Comparison of ENCODE assay signal across 8 cellular contexts in the genomic region with DNA sequence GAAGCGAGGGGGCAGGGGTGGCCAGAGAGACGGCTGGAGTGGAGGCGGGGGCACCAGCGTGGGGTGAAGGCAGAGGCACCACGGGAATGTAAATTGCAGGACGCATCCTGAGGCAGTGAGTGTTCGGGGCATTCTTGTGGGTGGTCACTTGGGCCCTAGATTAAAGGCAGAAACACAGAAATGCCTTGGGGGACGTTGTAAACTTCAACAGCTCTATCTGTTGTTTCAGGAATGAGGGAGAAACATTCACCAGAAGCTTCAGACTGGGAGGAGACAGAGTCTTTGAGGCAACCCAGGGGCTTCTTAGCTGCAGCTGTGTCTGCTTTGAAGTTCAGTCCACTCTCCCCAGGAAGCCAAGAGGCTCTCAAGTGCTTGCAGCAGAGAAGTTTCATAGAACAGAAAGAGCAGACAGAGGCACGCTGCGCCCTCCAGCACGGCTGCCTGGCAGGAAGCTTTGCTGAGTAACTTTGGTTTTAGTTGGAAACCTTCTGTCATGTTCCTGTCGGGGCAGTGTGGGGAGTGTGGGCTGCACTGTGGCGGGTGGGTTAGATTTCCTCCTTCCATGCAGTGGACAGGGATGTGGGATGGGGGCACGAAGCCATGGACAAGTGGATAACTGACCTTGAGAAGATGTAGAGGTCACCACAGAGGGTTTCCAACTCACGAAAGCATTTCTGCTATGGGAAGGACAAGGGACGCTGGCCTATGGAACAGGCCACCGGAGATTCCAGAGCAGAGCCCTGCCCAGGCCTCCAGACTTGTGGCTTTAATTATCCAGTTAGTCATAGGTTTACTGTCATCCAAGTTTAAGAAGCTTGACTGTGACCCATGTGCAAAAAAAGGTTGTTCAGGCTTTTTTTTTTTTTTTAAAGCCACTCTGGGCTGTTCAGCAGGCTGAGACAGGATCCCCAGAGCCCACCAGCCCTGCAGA.
DNase-seq lines count a peak whose midpoint lies in the region; ATAC-seq, FAIRE-seq and TF ChIP-seq lines count a peak whose summit lies in the region.

No MANE protein-coding gene starts in this region.

- H3K4me3 Mint-ChIP-seq in activated B cell treated with CpG ODN at 0.5 μM for 24 hours = peak overlapping the region; percentile 63

- TF ChIP-seq CTCF in activated B cell treated with CpG ODN at 0.5 μM for 24 hours (IDR thresholded peaks at IDR 0.05) (no peak), bronchial epithelial cell (IDR thresholded peaks at IDR 0.05; ENCODE audit: insufficient read depth, low read length, severe bottlenecking) (no peak), HepG2 (CRISPR knock-in tag; IDR thresholded peaks at IDR 0.05) (no peak; the same call in 1 of the 2 replicates)

- CTCF ChIA-PET in activated B cell treated with CpG ODN at 0.5 μM for 24 hours (lab: Charles Lee) = interaction anchor here (0.8 to 6.7 kb wide), 9 partner anchors 24 to 147 kb away, joined by 3 to 90 read pairs (median 4); a partner anchor contains a TSS
- CTCF ChIA-PET in HepG2 (lab: Yijun Ruan, JAX; ENCODE audit: low intra/inter-chr PET ratio, low total read pairs) = no interaction called here

- no peak for TF ChIP-seq POLR2A in HepG2 (IDR thresholded peaks at IDR 0.05; ENCODE audit: insufficient read depth in 1 of 2, low read depth in 2 of 2, low read length in 2 of 2)

- intact Hi-C loops in activated B cell treated with CpG ODN at 0.5 μM for 24 hours (cut with micrococcal nuclease) = loop anchor here (1.0 kb wide), 1 partner anchor 7 kb away; no protein-coding TSS in a partner anchor
- intact Hi-C loops in HepG2 (cut with micrococcal nuclease; ENCODE audit: unreplicated experiment) = loop anchor here (5.0 to 10.0 kb wide), 4 partner anchors 33 to 107 kb away; no protein-coding TSS in a partner anchor

- TF ChIP-seq EP300 in HepG2 (IDR thresholded peaks at IDR 0.05; ENCODE audit: low read depth in 2 of 2, low read length in 2 of 2) (no peak), HepG2 (CRISPR knock-in tag; IDR thresholded peaks at IDR 0.05; ENCODE audit: borderline replicate concordance) (no peak)

- no peaks in the 10 kb centered on the region for H3K36me3 ChIP-seq in bronchial epithelial cell (ENCODE audit: control insufficient read depth, insufficient read depth, low read length)
- no peaks in the 10 kb centered on the region for H3K36me3 ChIP-seq in HepG2 (replicated peaks in 1 of 2; ENCODE audit: control insufficient read depth in 1 of 2, insufficient read depth in 2 of 2, low read length in 2 of 2)

- 47% methylated on average over 17 of the region's 17 CpGs for WGBS in HepG2 (ENCODE audit: low lambda C conversion rate)

- H3K36me3 Mint-ChIP-seq in activated B cell treated with CpG ODN at 0.5 μM for 24 hours (ENCODE audit: low read depth) = peaks cover 6% of the 10 kb centered on the region

- H3K27me3 ChIP-seq in bronchial epithelial cell (ENCODE audit: control insufficient read depth, insufficient read depth, low read length) (no peaks in the 10 kb centered on the region), HepG2 (ENCODE audit: control insufficient read depth in 1 of 2, insufficient read depth in 2 of 2, low read length in 2 of 2) (no peaks in the 10 kb centered on the region)

- H3K9me3 Mint-ChIP-seq in activated B cell treated with CpG ODN at 0.5 μM for 24 hours = no peaks in the 10 kb centered on the region

- H3K4me3 ChIP-seq in bronchial epithelial cell (ENCODE audit: low read depth, low read length) = no peak overlapping the region
- peak overlapping the region; percentile 56 to 63 (median 58) for H3K4me3 ChIP-seq in HepG2 (replicated peaks in 1 of 3; ENCODE audit: insufficient read depth in 1 of 3, low read depth in 2 of 3, low read length in 3 of 3)

- BruUV-seq in HepG2 (replicated peaks; lab: Mats Ljungman, UMichigan) = no TSS peak

- H3K9ac ChIP-seq in HepG2 (ENCODE audit: insufficient read depth, low read depth, low read length) = peak overlapping the region; percentile 76

- H3K27ac ChIP-seq in HepG2 (ENCODE audit: extremely low read length, insufficient read depth, low read length) = peak overlapping the region; percentile 86

- DNase-seq in EL (peak; percentile 91), KBM-7 (peak; percentile 73), activated B cell treated with CpG ODN at 0.5 μM for 24 hours (peak; percentile 34), bronchial epithelial cell (ENCODE audit: low read depth) (peak; percentile 60), HepG2 (ENCODE audit: low spot score) (peak; percentile 36), COLO668 (lab: John Stamatoyannopoulos, UW; ENCODE audit: unreplicated experiment) (no peak)
- DNase-seq in stimulated activated CD8-positive, alpha-beta memory T cell treated with anti-CD3 and anti-CD28 coated beads, Interleukin-12 subunit alpha, Interleukin-12 subunit beta, amount 100 ng/mL, for 1 hour (ENCODE audit: low read depth) = peak; percentile 64

- H4K20me1 ChIP-seq in HepG2 (ENCODE audit: insufficient read depth, low read length) = no peaks in the 10 kb centered on the region

- peak overlapping the region; percentile 95 for H3K27ac Mint-ChIP-seq in activated B cell treated with CpG ODN at 0.5 μM for 24 hours

- H3K27me3 Mint-ChIP-seq in activated B cell treated with CpG ODN at 0.5 μM for 24 hours = no peaks in the 10 kb centered on the region

- H2AFZ ChIP-seq in HepG2 (ENCODE audit: low read length) = peak overlapping the region; percentile 76

- POLR2A ChIA-PET in activated B cell treated with CpG ODN at 0.5 μM for 24 hours (lab: Charles Lee) = interaction anchor here (0.5 to 7.3 kb wide), 39 partner anchors 8 to 148 kb away, joined by 3 to 301 read pairs (median 8); a partner anchor contains a TSS
- POLR2A ChIA-PET in HepG2 (lab: Yijun Ruan, JAX) = interaction anchor here (0.8 to 6.3 kb wide), 15 partner anchors 8 to 139 kb away, joined by 3 to 85 read pairs (median 8); a partner anchor contains a TSS

- ATAC-seq in activated B cell treated with CpG ODN at 0.5 μM for 24 hours (ENCODE audit: low read depth) (peak; percentile 11), HepG2 (peak; percentile 41), HG03139 (IDR thresholded peaks at IDR 0.05; ENCODE audit: unreplicated experiment) (no peak)

- in situ Hi-C loops in KBM-7 (cut with MboI; ENCODE audit: low pct_unique_long_range_greater_than_20kb, low sequenced_read_pairs) = no loop called here
- in situ Hi-C loops in HepG2 (cut with HindIII; ENCODE audit: extremely low pct_ligation_motif_present, low pct_unique_long_range_greater_than_20kb) = loop anchor here (5.0 kb wide), 2 partner anchors 107 to 108 kb away; a partner anchor contains a TSS

- H3K4me1 Mint-ChIP-seq in activated B cell treated with CpG ODN at 0.5 μM for 24 hours = peaks cover 68% of the 10 kb centered on the region

- peaks cover 56% of the 10 kb centered on the region for H3K4me1 ChIP-seq in HepG2 (ENCODE audit: insufficient read depth, low read length)

- no peak for TF ChIP-seq RAD21 in HepG2 (CRISPR knock-in tag; IDR thresholded peaks at IDR 0.05)

- H3K9me3 ChIP-seq in HepG2 (ENCODE audit: low read length) = no peaks in the 10 kb centered on the region

- H3K79me2 ChIP-seq in HepG2 (ENCODE audit: insufficient read depth, low read length) = no peaks in the 10 kb centered on the region

- FAIRE-seq in bronchial epithelial cell (lab: Jason Lieb, UNC) = no peak
- FAIRE-seq in HepG2 (lab: Jason Lieb, UNC) = no peak

- H3K4me2 ChIP-seq in HepG2 (ENCODE audit: low read depth, low read length) = peak overlapping the region; percentile 81

TF ChIP-seq in HepG2, 621 proteins besides CTCF, POLR2A, EP300 and RAD21 (continues in another document):
- TF ChIP-seq PCBP1 (IDR thresholded peaks at IDR 0.05; ENCODE audit: borderline replicate concordance, low read depth, low read length) (no peak), MYNN (CRISPR knock-in tag; IDR thresholded peaks at IDR 0.05; ENCODE audit: low read depth) (no peak), ZNF556 (CRISPR knock-in tag; IDR thresholded peaks at IDR 0.05; ENCODE audit: borderline replicate concordance) (no peak), PHF21A (CRISPR knock-in tag; IDR thresholded peaks at IDR 0.05) (no peak), ZNF10 (CRISPR knock-in tag; IDR thresholded peaks at IDR 0.05; ENCODE audit: borderline replicate concordance, low read depth) (no peak), ZSCAN25 (CRISPR knock-in tag; IDR thresholded peaks at IDR 0.05) (no peak), MTF1 (CRISPR knock-in tag; IDR thresholded peaks at IDR 0.05) (no peak), HOXD1 (CRISPR knock-in tag; IDR thresholded peaks at IDR 0.05) (no peak), NBN (conservative IDR thresholded peaks at IDR 0.05) (no peak), HOXA9 (CRISPR knock-in tag; IDR thresholded peaks at IDR 0.05; ENCODE audit: borderline replicate concordance) (no peak), ZNF615 (CRISPR knock-in tag; IDR thresholded peaks at IDR 0.05; ENCODE audit: borderline replicate concordance) (no peak), PCBP2 (optimal IDR thresholded peaks at IDR 0.05; ENCODE audit: low read depth, low read length, poor library complexity, severe bottlenecking) (no peak), AHR (CRISPR knock-in tag; IDR thresholded peaks at IDR 0.05) (no peak)
- TF ChIP-seq, protein P1, sequence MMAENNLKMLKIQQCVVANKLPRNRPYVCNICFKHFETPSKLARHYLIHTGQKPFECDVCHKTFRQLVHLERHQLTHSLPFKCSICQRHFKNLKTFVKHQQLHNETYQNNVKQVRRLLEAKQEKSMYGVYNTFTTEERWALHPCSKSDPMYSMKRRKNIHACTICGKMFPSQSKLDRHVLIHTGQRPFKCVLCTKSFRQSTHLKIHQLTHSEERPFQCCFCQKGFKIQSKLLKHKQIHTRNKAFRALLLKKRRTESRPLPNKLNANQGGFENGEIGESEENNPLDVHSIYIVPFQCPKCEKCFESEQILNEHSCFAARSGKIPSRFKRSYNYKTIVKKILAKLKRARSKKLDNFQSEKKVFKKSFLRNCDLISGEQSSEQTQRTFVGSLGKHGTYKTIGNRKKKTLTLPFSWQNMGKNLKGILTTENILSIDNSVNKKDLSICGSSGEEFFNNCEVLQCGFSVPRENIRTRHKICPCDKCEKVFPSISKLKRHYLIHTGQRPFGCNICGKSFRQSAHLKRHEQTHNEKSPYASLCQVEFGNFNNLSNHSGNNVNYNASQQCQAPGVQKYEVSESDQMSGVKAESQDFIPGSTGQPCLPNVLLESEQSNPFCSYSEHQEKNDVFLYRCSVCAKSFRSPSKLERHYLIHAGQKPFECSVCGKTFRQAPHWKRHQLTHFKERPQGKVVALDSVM (CRISPR knock-in tag; IDR thresholded peaks at IDR 0.05) = no peak
